ENCODE assay signal across 9 cellular contexts in genomic region chr12:111034911-111035577, GRCh38. TPM values are rescaled to one million over a fixed set of nuclear protein-coding genes. Genes with fewer than 3 reads are reported as not detected.
DNase-seq lines count a peak whose midpoint lies in the region; ATAC-seq, FAIRE-seq and TF ChIP-seq lines count a peak whose summit lies in the region.
"Had no signal": no experiment of that assay in that cellular context is flagged by ENCODE, and none has a peak within 500 bp of the region (broad histone marks: within the 10 kb centered on the region; RNA-seq: fewer than 3 reads in every experiment).

No MANE protein-coding gene starts in this region.

- H3K36me3 ChIP-seq in astrocyte (ENCODE audit: insufficient read depth, low read length) (no peaks in the 10 kb centered on the region), mesodermal cell (ENCODE audit: control insufficient read depth, insufficient read depth, low read length) (no peaks in the 10 kb centered on the region)

- POLR2A ChIA-PET in CD4-positive, alpha-beta T cell (lab: Charles Lee): interaction anchor here (0.7 to 1.0 kb wide), 2 partner anchors 22 to 61 kb away, joined by 3 to 4 read pairs; no protein-coding TSS in a partner anchor

- no peak for FAIRE-seq in astrocyte (lab: Jason Lieb, UNC)
- FAIRE-seq: endometrium had no signal

- no peak overlapping the region for H3K9ac ChIP-seq in astrocyte (ENCODE audit: low read length)

- H3K9me3 Mint-ChIP-seq in CD4-positive, alpha-beta T cell: no peaks in the 10 kb centered on the region
- no peaks in the 10 kb centered on the region for H3K9me3 Mint-ChIP-seq in astrocyte (ENCODE audit: unreplicated experiment)

- H3K4me1 ChIP-seq in astrocyte (ENCODE audit: insufficient read depth, low read length) (no peaks in the 10 kb centered on the region), mesodermal cell (ENCODE audit: control insufficient read depth, insufficient read depth, low read length, poor library complexity, severe bottlenecking) (peaks cover 14% of the 10 kb centered on the region)

- H3K27me3 ChIP-seq in CD4-positive, alpha-beta T cell (ENCODE audit: control insufficient read depth, insufficient read depth, low read length): peaks cover 68% of the 10 kb centered on the region
- H3K27me3 ChIP-seq in astrocyte (ENCODE audit: insufficient read depth, low read length): peaks cover 70% of the 10 kb centered on the region

- H3K4me2 ChIP-seq in astrocyte (ENCODE audit: low read length): no peak overlapping the region

- no peak for TF ChIP-seq CTCF in CD4-positive, alpha-beta T cell (IDR thresholded peaks at IDR 0.05)
- no peak for TF ChIP-seq CTCF in astrocyte (IDR thresholded peaks at IDR 0.05; ENCODE audit: insufficient read depth, low read depth, low read length)

- H3K4me3 ChIP-seq in astrocyte (ENCODE audit: insufficient read depth, low read depth, low read length) (no peak overlapping the region), mesodermal cell (ENCODE audit: extremely low read depth, insufficient read depth, low read length, poor library complexity, severe bottlenecking) (peak overlapping the region; percentile 51)

- DNase-seq in CD4-positive, alpha-beta T cell: no peak
- DNase-seq in HuH-7 (ENCODE audit: low spot score) (peak; percentile 55), astrocyte (ENCODE audit: low read depth) (no peak), NCI-H2081 (lab: John Stamatoyannopoulos, UW) (no peak), NCI-H774 (lab: John Stamatoyannopoulos, UW) (no peak)

- H2AFZ ChIP-seq in astrocyte (ENCODE audit: low read depth, low read length): no peak overlapping the region

- no peaks in the 10 kb centered on the region for H3K79me2 ChIP-seq in astrocyte (ENCODE audit: insufficient read depth, low read length)

- peaks cover 76% of the 10 kb centered on the region for H3K27me3 Mint-ChIP-seq in CD4-positive, alpha-beta T cell
- H3K27me3 Mint-ChIP-seq in astrocyte (ENCODE audit: low read depth, unreplicated experiment): peaks cover 70% of the 10 kb centered on the region

- H3K4me1 Mint-ChIP-seq in CD4-positive, alpha-beta T cell (ENCODE audit: low read depth): peaks cover 28% of the 10 kb centered on the region
- peaks cover 3% of the 10 kb centered on the region for H3K4me1 Mint-ChIP-seq in astrocyte (ENCODE audit: low read depth, unreplicated experiment)

- 0 to 2% methylated on average over 33 to 40 of the region's 45 CpGs for WGBS in mesodermal cell (ENCODE audit: insufficient coverage in 2 of 2), 2 experiments

- no peak overlapping the region for H3K27ac Mint-ChIP-seq in CD4-positive, alpha-beta T cell
- no peak overlapping the region for H3K27ac Mint-ChIP-seq in astrocyte (ENCODE audit: unreplicated experiment)

- intact Hi-C loops in CD4-positive, alpha-beta T cell (cut with DNase I, micrococcal nuclease): no loop called here

- H3K36me3 Mint-ChIP-seq in CD4-positive, alpha-beta T cell (ENCODE audit: low read depth): no peaks in the 10 kb centered on the region
- H3K36me3 Mint-ChIP-seq in astrocyte (ENCODE audit: low read depth, unreplicated experiment): no peaks in the 10 kb centered on the region

- H4K20me1 ChIP-seq in astrocyte (ENCODE audit: insufficient read depth, low read length): no peaks in the 10 kb centered on the region

- peak overlapping the region; percentile 80 for H3K4me3 Mint-ChIP-seq in CD4-positive, alpha-beta T cell
- peak overlapping the region; percentile 83 for H3K4me3 Mint-ChIP-seq in astrocyte (ENCODE audit: unreplicated experiment)

- CTCF ChIA-PET in CD4-positive, alpha-beta T cell (lab: Charles Lee): no interaction called here

- no peak overlapping the region for H3K27ac ChIP-seq in CD4-positive, alpha-beta T cell (ENCODE audit: low read depth, low read length)
- H3K27ac ChIP-seq in astrocyte (ENCODE audit: low read depth, low read length) (no peak overlapping the region), mesodermal cell (ENCODE audit: low read depth, low read length, severe bottlenecking) (no peak overlapping the region)

- H3K9me3 ChIP-seq in CD4-positive, alpha-beta T cell (ENCODE audit: control insufficient read depth, low read length): no peaks in the 10 kb centered on the region
- H3K9me3 ChIP-seq in astrocyte (ENCODE audit: insufficient read depth, low read depth, low read length) (no peaks in the 10 kb centered on the region), mesodermal cell (ENCODE audit: control insufficient read depth, low read length) (no peaks in the 10 kb centered on the region)

- ATAC-seq in CD4-positive, alpha-beta T cell (ENCODE audit: poor library complexity): no peak
- no peak for ATAC-seq in HG03108 (IDR thresholded peaks at IDR 0.05; ENCODE audit: unreplicated experiment)
- no peak for ATAC-seq in GM18498 (IDR thresholded peaks at IDR 0.05; ENCODE audit: unreplicated experiment)

RNA-seq across cellular contexts. Expression of gene CUX2, which starts 1.1 kb away (rescaled TPM):
- total RNA-seq in CD4-positive, alpha-beta T cell: under 1 TPM; 0.20 to 0.30 TPM
- total RNA-seq in astrocyte: 0.07 and 0.30 TPM in 2 replicates
- polyA plus RNA-seq in mesodermal cell (2013, experiment 1 of 2): 2.8 TPM
- 1.9 TPM for polyA plus RNA-seq in mesodermal cell (2013, experiment 2 of 2)
